8 cellular contexts compared by ENCODE assay signal in genomic region chr12:6689000-6689882, GRCh38. TPM values are rescaled to one million over a fixed set of nuclear protein-coding genes. Genes with fewer than 3 reads are reported as not detected.
DNase-seq lines count a peak whose midpoint lies in the region; ATAC-seq and FAIRE-seq lines count a peak whose summit lies in the region.

ZNF384 (minus strand) TSS chr12:6689375; CDS start chr12:6679520, 9,855 bp downstream.

- DNase-seq in DMS79 (lab: John Stamatoyannopoulos, UW) = peak; percentile 98
- DNase-seq in RCC 7860 (ENCODE audit: low spot score) = peak; percentile 98
- peak; percentile 93 to 96 for DNase-seq in activated T-cell treated with anti-CD3 and anti-CD28 coated beads, Interleukin-2, amount 50 U/mL, for 72 hours
- peak; percentile 90 for DNase-seq in stimulated activated CD8-positive, alpha-beta memory T cell treated with anti-CD3 and anti-CD28 coated beads, Interleukin-7, amount 100 ng/mL, for 24 hours (ENCODE audit: low read depth)

- ATAC-seq in GM21786 (IDR thresholded peaks at IDR 0.05; ENCODE audit: unreplicated experiment) (peak; percentile 84), esophagus mucosa (peak; percentile 92)
- ATAC-seq in activated T-cell treated with anti-CD3 and anti-CD28 coated beads, Interleukin-2, amount 50 U/mL, for 72 hours (replicated peaks in 1 of 2) = peak; percentile 88 to 90

- H3K27me3 Mint-ChIP-seq in activated T-cell treated with anti-CD3 and anti-CD28 coated beads, Interleukin-2, amount 50 U/mL, for 72 hours (ENCODE audit: low read depth) = no peaks in the 10 kb centered on the region

- H3K4me1 Mint-ChIP-seq in activated T-cell treated with anti-CD3 and anti-CD28 coated beads, Interleukin-2, amount 50 U/mL, for 72 hours (ENCODE audit: low read depth) = peaks cover 57% of the 10 kb centered on the region

- no peaks in the 10 kb centered on the region for H3K27me3 ChIP-seq in muscle layer of colon (ENCODE audit: control insufficient read depth in 1 of 2, insufficient read depth in 2 of 2, low read length in 2 of 2)

- H3K9me3 Mint-ChIP-seq in activated T-cell treated with anti-CD3 and anti-CD28 coated beads, Interleukin-2, amount 50 U/mL, for 72 hours = no peaks in the 10 kb centered on the region

- H3K4me1 ChIP-seq in muscle layer of colon (ENCODE audit: insufficient read depth, low read length) = peaks cover 27% of the 10 kb centered on the region

- H3K4me3 Mint-ChIP-seq in activated T-cell treated with anti-CD3 and anti-CD28 coated beads, Interleukin-2, amount 50 U/mL, for 72 hours = peak within 1 kb of the TSS; percentile 78 to 83

- peak within 1 kb of the TSS; percentile 96 for H3K9ac ChIP-seq in muscle layer of colon (ENCODE audit: low read length)

- H3K4me3 ChIP-seq in muscle layer of colon (ENCODE audit: low read depth in 1 of 2, low read length in 2 of 2) = peak within 1 kb of the TSS; percentile 35 to 68

- H3K27ac ChIP-seq in KOPT-K1 (ENCODE audit: low read depth, low read length, poor library complexity, severe bottlenecking) (peak within 1 kb of the TSS; percentile 96), muscle layer of colon (ENCODE audit: low read depth, low read length) (peak within 1 kb of the TSS; percentile 95)

- H3K36me3 Mint-ChIP-seq in activated T-cell treated with anti-CD3 and anti-CD28 coated beads, Interleukin-2, amount 50 U/mL, for 72 hours (ENCODE audit: insufficient read depth in 2 of 2) = peaks cover 2 to 12% of the 10 kb centered on the region in 2 donors

- H3K36me3 ChIP-seq in KOPT-K1 (ENCODE audit: insufficient read depth, low read length) = peaks cover 33% of the 10 kb centered on the region
- H3K36me3 ChIP-seq in muscle layer of colon (ENCODE audit: insufficient read depth, low read length) = no peaks in the 10 kb centered on the region

- H3K9me3 ChIP-seq in KOPT-K1 (ENCODE audit: insufficient read depth, low read length, poor library complexity, severe bottlenecking) (no peaks in the 10 kb centered on the region), muscle layer of colon (ENCODE audit: low read length) (no peaks in the 10 kb centered on the region)

- H3K27ac Mint-ChIP-seq in activated T-cell treated with anti-CD3 and anti-CD28 coated beads, Interleukin-2, amount 50 U/mL, for 72 hours = peak within 1 kb of the TSS; percentile 88

- peak; percentile 89 for FAIRE-seq in RCC 7860 (lab: Jason Lieb, UNC)

RNA-seq across cellular contexts. Expression of gene ZNF384, which starts in this region (rescaled TPM):
- 10 to 100 TPM; 78.1 to 82.2 TPM for total RNA-seq in activated T-cell treated with anti-CD3 and anti-CD28 coated beads, Interleukin-2, amount 50 U/mL, for 72 hours
- total RNA-seq in esophagus mucosa = 22.8 TPM

Comparison
In these comparisons a context has a peak if more than half of its experiments do, and no peak if none do; other contexts are left out.
1. Peak in every context shown above with its lines: DNase-seq, ATAC-seq, H3K4me3 ChIP-seq and H3K27ac ChIP-seq.